Comparison of ENCODE assay signal across 1 cellular context in genomic region chr16:3305109-3306068, GRCh38.
TF ChIP-seq lines count a peak whose summit lies in the region.

A gene with protein sequence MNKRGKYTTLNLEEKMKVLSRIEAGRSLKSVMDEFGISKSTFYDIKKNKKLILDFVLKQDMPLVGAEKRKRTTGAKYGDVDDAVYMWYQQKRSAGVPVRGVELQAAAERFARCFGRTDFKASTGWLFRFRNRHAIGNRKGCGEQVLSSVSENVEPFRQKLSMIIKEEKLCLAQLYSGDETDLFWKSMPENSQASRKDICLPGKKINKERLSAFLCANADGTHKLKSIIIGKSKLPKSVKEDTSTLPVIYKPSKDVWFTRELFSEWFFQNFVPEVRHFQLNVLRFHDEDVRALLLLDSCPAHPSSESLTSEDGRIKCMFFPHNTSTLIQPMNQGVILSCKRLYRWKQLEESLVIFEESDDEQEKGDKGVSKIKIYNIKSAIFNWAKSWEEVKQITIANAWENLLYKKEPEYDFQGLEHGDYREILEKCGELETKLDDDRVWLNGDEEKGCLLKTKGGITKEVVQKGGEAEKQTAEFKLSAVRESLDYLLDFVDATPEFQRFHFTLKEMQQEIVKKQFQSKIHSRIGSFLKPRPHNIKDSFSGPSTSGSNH (minus strand): TSS chr16:3305430. CDS start chr16:3300614, 4,816 bp downstream.
TSS of gene ZNF75A (plus strand) at chr16:3305497. CDS start at chr16:3308429, 2,932 bp downstream.

TF ChIP-seq in K562, 482 proteins besides CTCF, POLR2A, EP300 and RAD21 (continued from another document and continues in another):
- TF ChIP-seq SFPQ (IDR thresholded peaks at IDR 0.05; ENCODE audit: low read depth, low read length) (no peak), RBM39 (optimal IDR thresholded peaks at IDR 0.05; ENCODE audit: low read depth, low read length) (no peak), HNRNPH1 (optimal IDR thresholded peaks at IDR 0.05; ENCODE audit: low read depth, low read length) (no peak), ZNF24 (IDR thresholded peaks at IDR 0.05) (no peak), NCOA6 (IDR thresholded peaks at IDR 0.05) (no peak; the same call in 1 of the 2 replicates), ZNF124 (CRISPR knock-in tag; IDR thresholded peaks at IDR 0.05) (no peak), SAFB2 (IDR thresholded peaks at IDR 0.05; ENCODE audit: borderline replicate concordance, low read depth, low read length, severe bottlenecking) (no peak), EP400 (IDR thresholded peaks at IDR 0.05) (peak; percentile 87), ZNF232 (CRISPR knock-in tag; IDR thresholded peaks at IDR 0.05) (peak; percentile 76; the same call in 1 of the 2 replicates), AFF4 (CRISPR knock-in tag; IDR thresholded peaks at IDR 0.05) (peak; percentile 35; the same call in 1 of the 2 replicates), MAX (CRISPR knock-in tag; IDR thresholded peaks at IDR 0.05) (peak; percentile 91), ZNF274 (IDR thresholded peaks at IDR 0.05; ENCODE audit: borderline replicate concordance, low read depth, low read length) (no peak; the same call in 1 of the 2 replicates), TBL1XR1 (IDR thresholded peaks at IDR 0.05; ENCODE audit: low read length in 2 of 2) (no peak), ZNF586 (CRISPR knock-in tag; conservative IDR thresholded peaks at IDR 0.05) (no peak), NUFIP1 (IDR thresholded peaks at IDR 0.05; ENCODE audit: partially characterized antibody) (no peak), THAP7 (CRISPR knock-in tag; IDR thresholded peaks at IDR 0.05) (no peak), TRIM28 (IDR thresholded peaks at IDR 0.05) (no peak), SREBF2 (CRISPR knock-in tag; IDR thresholded peaks at IDR 0.05) (no peak), FOXJ2 (tag; IDR thresholded peaks at IDR 0.05) (no peak), ZNF696 (CRISPR knock-in tag; conservative IDR thresholded peaks at IDR 0.05) (no peak), IRF1 (CRISPR knock-in tag; IDR thresholded peaks at IDR 0.05; ENCODE audit: borderline replicate concordance) (no peak; the same call in 1 of the 2 replicates), MYNN (IDR thresholded peaks at IDR 0.05) (no peak), MYNN (CRISPR knock-in tag; IDR thresholded peaks at IDR 0.05) (no peak), ZNF518B (CRISPR knock-in tag; IDR thresholded peaks at IDR 0.05) (no peak), ATF3 (IDR thresholded peaks at IDR 0.05) (no peak), ATF3 (CRISPR knock-in tag; conservative IDR thresholded peaks at IDR 0.05) (0 out of 2 replicates have a peak, but pooled peaks have one; percentile 18), TAF1 (IDR thresholded peaks at IDR 0.05; ENCODE audit: control insufficient read depth, extremely low read depth, insufficient read depth, low read length, severe bottlenecking) (peak; percentile 59), ZBTB7A (IDR thresholded peaks at IDR 0.05; ENCODE audit: borderline replicate concordance, control insufficient read depth, low read depth, low read length) (peak; percentile 67; the same call in 1 of the 2 replicates), ZFPM2 (CRISPR knock-in tag; IDR thresholded peaks at IDR 0.05) (no peak), ZNF384 (IDR thresholded peaks at IDR 0.05; ENCODE audit: low read depth, low read length) (no peak), NCOA1 (IDR thresholded peaks at IDR 0.05; ENCODE audit: low read depth) (no peak), HNRNPUL1 (IDR thresholded peaks at IDR 0.05; ENCODE audit: low read length) (no peak), SMC3 (conservative IDR thresholded peaks at IDR 0.05; ENCODE audit: insufficient read depth, low read depth, low read length) (peak; percentile 5; the same call in 1 of the 2 replicates), NFRKB (IDR thresholded peaks at IDR 0.05; ENCODE audit: low read depth) (0 out of 2 replicates have a peak, but pooled peaks have one; percentile 74), TCFL5 (CRISPR knock-in tag; conservative IDR thresholded peaks at IDR 0.05) (no peak), ZBTB8A (IDR thresholded peaks at IDR 0.05; ENCODE audit: partially characterized antibody) (no peak)
- TF ChIP-seq, protein P1, sequence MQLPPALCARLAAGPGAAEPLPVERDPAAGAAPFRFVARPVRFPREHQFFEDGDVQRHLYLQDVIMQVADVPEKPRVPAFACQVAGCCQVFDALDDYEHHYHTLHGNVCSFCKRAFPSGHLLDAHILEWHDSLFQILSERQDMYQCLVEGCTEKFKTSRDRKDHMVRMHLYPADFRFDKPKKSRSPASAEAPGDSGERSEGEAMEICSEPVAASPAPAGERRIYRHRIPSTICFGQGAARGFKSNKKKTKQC (CRISPR knock-in tag; IDR thresholded peaks at IDR 0.05), result peak; percentile 96
- TF ChIP-seq, protein P2, sequence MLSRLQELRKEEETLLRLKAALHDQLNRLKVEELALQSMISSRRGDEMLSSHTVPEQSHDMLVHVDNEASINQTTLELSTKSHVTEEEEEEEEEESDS (CRISPR knock-in tag; IDR thresholded peaks at IDR 0.05), result no peak
- TF ChIP-seq, protein P3, sequence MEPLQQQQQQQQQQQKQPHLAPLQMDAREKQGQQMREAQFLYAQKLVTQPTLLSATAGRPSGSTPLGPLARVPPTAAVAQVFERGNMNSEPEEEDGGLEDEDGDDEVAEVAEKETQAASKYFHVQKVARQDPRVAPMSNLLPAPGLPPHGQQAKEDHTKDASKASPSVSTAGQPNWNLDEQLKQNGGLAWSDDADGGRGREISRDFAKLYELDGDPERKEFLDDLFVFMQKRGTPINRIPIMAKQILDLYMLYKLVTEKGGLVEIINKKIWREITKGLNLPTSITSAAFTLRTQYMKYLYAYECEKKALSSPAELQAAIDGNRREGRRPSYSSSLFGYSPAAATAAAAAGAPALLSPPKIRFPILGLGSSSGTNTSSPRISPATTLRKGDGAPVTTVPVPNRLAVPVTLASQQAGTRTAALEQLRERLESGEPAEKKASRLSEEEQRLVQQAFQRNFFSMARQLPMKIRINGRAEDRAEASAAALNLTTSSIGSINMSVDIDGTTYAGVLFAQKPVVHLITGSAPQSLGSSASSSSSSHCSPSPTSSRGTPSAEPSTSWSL (CRISPR knock-in tag; IDR thresholded peaks at IDR 0.05; ENCODE audit: borderline replicate concordance), result no peak
- TF ChIP-seq, protein P4, sequence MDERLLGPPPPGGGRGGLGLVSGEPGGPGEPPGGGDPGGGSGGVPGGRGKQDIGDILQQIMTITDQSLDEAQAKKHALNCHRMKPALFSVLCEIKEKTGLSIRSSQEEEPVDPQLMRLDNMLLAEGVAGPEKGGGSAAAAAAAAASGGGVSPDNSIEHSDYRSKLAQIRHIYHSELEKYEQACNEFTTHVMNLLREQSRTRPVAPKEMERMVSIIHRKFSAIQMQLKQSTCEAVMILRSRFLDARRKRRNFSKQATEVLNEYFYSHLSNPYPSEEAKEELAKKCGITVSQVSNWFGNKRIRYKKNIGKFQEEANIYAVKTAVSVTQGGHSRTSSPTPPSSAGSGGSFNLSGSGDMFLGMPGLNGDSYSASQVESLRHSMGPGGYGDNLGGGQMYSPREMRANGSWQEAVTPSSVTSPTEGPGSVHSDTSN (CRISPR knock-in tag; IDR thresholded peaks at IDR 0.05; ENCODE audit: low read depth), result no peak
- TF ChIP-seq, protein P4 (tag; conservative IDR thresholded peaks at IDR 0.05; ENCODE audit: low read depth), result no peak
